Comparison of ENCODE assay signal across 15 cellular contexts in the genomic region with DNA sequence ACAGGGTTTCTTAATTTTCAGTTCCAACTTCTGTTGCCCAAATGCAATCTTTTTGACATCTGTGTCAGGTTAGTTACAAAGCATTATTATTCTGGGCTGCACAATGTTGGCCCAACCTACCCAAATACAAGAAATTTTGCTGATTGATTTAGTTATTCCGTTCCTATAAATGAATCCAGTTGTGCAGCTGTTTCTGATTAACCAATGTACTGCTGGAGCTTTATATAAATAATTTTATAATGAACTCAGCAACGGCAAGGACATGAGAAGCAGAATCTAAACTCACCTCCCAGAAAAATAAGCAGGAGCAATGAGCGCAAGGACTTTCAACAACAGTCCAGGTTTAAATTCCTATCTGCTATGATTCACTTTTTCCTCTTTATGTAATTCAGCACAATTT.
"Had no signal": no experiment of that assay in that cellular context is flagged by ENCODE, and none has a peak within 500 bp of the region (broad histone marks: within the 10 kb centered on the region; RNA-seq: fewer than 3 reads in every experiment).

No MANE protein-coding gene starts in this region.

- H3K27ac ChIP-seq: brain microvascular endothelial cell, heart left ventricle, left ventricle myocardium inferior, neural progenitor cell, pancreas, testis had no signal

- H3K27me3 Mint-ChIP-seq: activated B cell treated with CpG ODN at 0.5 μM for 24 hours; activated CD4-positive, alpha-beta T cell treated with anti-CD3 and anti-CD28 coated beads, Interleukin-2, amount 10 ng/mL, durations not matched to agents 24 days and 14 days; stimulated activated naive CD8-positive, alpha-beta T cell treated with anti-CD3 and anti-CD28 coated beads, Interleukin-15, Interleukin-2, amounts not matched to agents 100 ng/mL and 50 ng/mL, for 24 hours had no signal

- ATAC-seq: heart left ventricle, pancreas had no signal

- DNase-seq: activated B cell treated with CpG ODN at 0.5 μM for 24 hours; activated CD4-positive, alpha-beta T cell treated with anti-CD3 and anti-CD28 coated beads, Interleukin-2, amount 10 ng/mL, durations not matched to agents 24 days and 14 days; activated naive CD4-positive, alpha-beta T cell treated with anti-CD3 and anti-CD28 coated beads, Interleukin-2, amount 50 U/mL, for 16 hours; activated T-cell treated with anti-CD3 and anti-CD28 coated beads for 4 hours; amygdala; brain microvascular endothelial cell; heart left ventricle; left ventricle myocardium inferior; mesendoderm; pancreas; stimulated activated CD4-positive, alpha-beta T cell treated with anti-CD3 and anti-CD28 coated beads, Interleukin-4, amount 100 ng/mL, for 24 hours; T-helper 2 cell; testis had no signal

- H3K4me3 Mint-ChIP-seq: activated B cell treated with CpG ODN at 0.5 μM for 24 hours; activated CD4-positive, alpha-beta T cell treated with anti-CD3 and anti-CD28 coated beads, Interleukin-2, amount 10 ng/mL, durations not matched to agents 24 days and 14 days; neural progenitor cell; stimulated activated naive CD8-positive, alpha-beta T cell treated with anti-CD3 and anti-CD28 coated beads, Interleukin-15, Interleukin-2, amounts not matched to agents 100 ng/mL and 50 ng/mL, for 24 hours had no signal

- H3K4me3 ChIP-seq: heart left ventricle, left ventricle myocardium inferior, neural progenitor cell, pancreas, testis had no signal

- H3K9me3 ChIP-seq: pancreas, testis had no signal

- H3K27ac Mint-ChIP-seq: activated B cell treated with CpG ODN at 0.5 μM for 24 hours; activated CD4-positive, alpha-beta T cell treated with anti-CD3 and anti-CD28 coated beads, Interleukin-2, amount 10 ng/mL, durations not matched to agents 24 days and 14 days; neural progenitor cell; stimulated activated naive CD8-positive, alpha-beta T cell treated with anti-CD3 and anti-CD28 coated beads, Interleukin-15, Interleukin-2, amounts not matched to agents 100 ng/mL and 50 ng/mL, for 24 hours had no signal

- H3K36me3 ChIP-seq: pancreas had no signal

- H3K27me3 ChIP-seq: brain microvascular endothelial cell, heart left ventricle, neural progenitor cell, pancreas, testis had no signal

- H3K4me1 Mint-ChIP-seq: activated B cell treated with CpG ODN at 0.5 μM for 24 hours had no signal

- H3K4me1 ChIP-seq: pancreas had no signal
